Comparison of ENCODE assay signal across 38 cellular contexts in genomic region chr12:125841332-125841731, GRCh38.
"Had no signal": no experiment of that assay in that cellular context is flagged by ENCODE, and none has a peak within 500 bp of the region (broad histone marks: within the 10 kb centered on the region; RNA-seq: fewer than 3 reads in every experiment).

No MANE protein-coding gene starts in this region.

- H3K4me3 Mint-ChIP-seq: activated naive CD4-positive, alpha-beta T cell treated with anti-CD3 and anti-CD28 coated beads for 36 hours; activated naive CD4-positive, alpha-beta T cell treated with anti-CD3 and anti-CD28 coated beads, Interleukin-2, amount 10 ng/mL, durations not matched to agents 7 days and 5 days; activated naive CD4-positive, alpha-beta T cell treated with anti-CD3 and anti-CD28 coated beads, Interleukin-2, amount 50 U/mL, for 24 hours; activated naive CD8-positive, alpha-beta T cell; activated naive CD8-positive, alpha-beta T cell treated with anti-CD3 and anti-CD28 coated beads for 36 hours; activated naive CD8-positive, alpha-beta T cell treated with anti-CD3 and anti-CD28 coated beads, Interleukin-2, amount 10 ng/mL, durations not matched to agents 7 days and 5 days; activated naive CD8-positive, alpha-beta T cell treated with anti-CD3 and anti-CD28 coated beads, Interleukin-2, amount 50 U/mL, for 24 hours; activated T-cell treated with anti-CD3 and anti-CD28 coated beads, Interleukin-2, amount 50 U/mL, for 24 hours; activated T-cell treated with anti-CD3 and anti-CD28 coated beads, Interleukin-2, amount 50 U/mL, for 4 hours; activated T-cell treated with anti-CD3 and anti-CD28 coated beads, Interleukin-2, amount 50 U/mL, for 72 hours; activated T-helper 1 cell treated with anti-CD3 and anti-CD28 coated beads, Interleukin-12 subunit alpha, Interleukin-12 subunit beta, Interleukin-2, Interleukin-4 antibody, amounts not matched to agents 30 ng/mL and 10 ng/mL and 1 ng/mL, durations not matched to agents 14 hours and 24 hours and 36 hours; activated T-helper 17 cell treated with anti-CD3 and anti-CD28 coated beads, Interleukin-2, amount 50 U/mL, for 72 hours; brain; central memory CD8-positive, alpha-beta T cell had no signal

- H3K4me3 ChIP-seq: adrenal gland, ascending aorta, body of pancreas, breast epithelium, cardiac muscle cell had no signal

- H3K27me3 Mint-ChIP-seq: activated naive CD4-positive, alpha-beta T cell treated with anti-CD3 and anti-CD28 coated beads, Interleukin-2, amount 10 ng/mL, durations not matched to agents 7 days and 5 days; activated naive CD4-positive, alpha-beta T cell treated with anti-CD3 and anti-CD28 coated beads, Interleukin-2, amount 50 U/mL, for 24 hours; activated naive CD8-positive, alpha-beta T cell treated with anti-CD3 and anti-CD28 coated beads, Interleukin-2, amount 10 ng/mL, durations not matched to agents 7 days and 5 days; activated naive CD8-positive, alpha-beta T cell treated with anti-CD3 and anti-CD28 coated beads, Interleukin-2, amount 50 U/mL, for 24 hours; activated T-cell treated with anti-CD3 and anti-CD28 coated beads, Interleukin-2, amount 50 U/mL, for 24 hours; central memory CD8-positive, alpha-beta T cell had no signal

- H3K27me3 ChIP-seq: adrenal gland, ascending aorta, body of pancreas, brain microvascular endothelial cell, breast epithelium, cardiac muscle cell had no signal

- DNase-seq: activated effector memory CD4-positive, alpha-beta T cell treated with anti-CD3 and anti-CD28 coated beads, Interleukin-2, amount 50 U/mL, for 16 hours; activated effector memory CD4-positive, alpha-beta T cell treated with Interleukin-2 at 50 U/mL for 16 hours; activated gamma-delta T cell; activated gamma-delta T cell treated with Interleukin-2 at 50 U/mL for 16 hours; activated naive CD4-positive, alpha-beta T cell; activated naive CD4-positive, alpha-beta T cell treated with anti-CD3 and anti-CD28 coated beads for 36 hours; activated naive CD4-positive, alpha-beta T cell treated with anti-CD3 and anti-CD28 coated beads, Interleukin-2, amount 10 ng/mL, durations not matched to agents 7 days and 5 days; activated naive CD4-positive, alpha-beta T cell treated with anti-CD3 and anti-CD28 coated beads, Interleukin-2, amount 50 U/mL, for 16 hours; activated naive CD4-positive, alpha-beta T cell treated with Interleukin-2 at 50 U/mL for 16 hours; activated naive CD8-positive, alpha-beta T cell treated with anti-CD3 and anti-CD28 coated beads for 36 hours; activated naive CD8-positive, alpha-beta T cell treated with anti-CD3 and anti-CD28 coated beads, Interleukin-2, amount 10 ng/mL, durations not matched to agents 7 days and 5 days; activated naive CD8-positive, alpha-beta T cell treated with anti-CD3 and anti-CD28 coated beads, Interleukin-2, amount 50 U/mL, for 24 hours; activated T-cell treated with anti-CD3 and anti-CD28 coated beads, Interleukin-2, amount 50 U/mL, for 1 hour; activated T-cell treated with anti-CD3 and anti-CD28 coated beads, Interleukin-2, amount 50 U/mL, for 24 hours; activated T-cell treated with anti-CD3 and anti-CD28 coated beads, Interleukin-2, amount 50 U/mL, for 4 hours; activated T-cell treated with anti-CD3 and anti-CD28 coated beads, Interleukin-2, amount 50 U/mL, for 48 hours; activated T-cell treated with anti-CD3 and anti-CD28 coated beads, Interleukin-2, amount 50 U/mL, for 72 hours; adrenal gland; amniotic stem cell; amygdala; anterior cingulate cortex; aorta; body of pancreas; brain microvascular endothelial cell; caudate nucleus; central memory CD4-positive, alpha-beta T cell; cerebellar nuclear complex had no signal

- H3K27ac Mint-ChIP-seq: activated naive CD4-positive, alpha-beta T cell treated with anti-CD3 and anti-CD28 coated beads for 36 hours; activated naive CD4-positive, alpha-beta T cell treated with anti-CD3 and anti-CD28 coated beads, Interleukin-2, amount 10 ng/mL, durations not matched to agents 7 days and 5 days; activated naive CD4-positive, alpha-beta T cell treated with anti-CD3 and anti-CD28 coated beads, Interleukin-2, amount 50 U/mL, for 24 hours; activated naive CD4-positive, alpha-beta T cell treated with anti-CD3 and anti-CD28 coated beads, Interleukin-2, amount 50 U/mL, for 72 hours; activated naive CD8-positive, alpha-beta T cell; activated naive CD8-positive, alpha-beta T cell treated with anti-CD3 and anti-CD28 coated beads for 36 hours; activated naive CD8-positive, alpha-beta T cell treated with anti-CD3 and anti-CD28 coated beads, Interleukin-2, amount 10 ng/mL, durations not matched to agents 7 days and 5 days; activated naive CD8-positive, alpha-beta T cell treated with anti-CD3 and anti-CD28 coated beads, Interleukin-2, amount 50 U/mL, for 24 hours; activated T-cell treated with anti-CD3 and anti-CD28 coated beads, Interleukin-2, amount 50 U/mL, for 24 hours; activated T-cell treated with anti-CD3 and anti-CD28 coated beads, Interleukin-2, amount 50 U/mL, for 72 hours; activated T-helper 1 cell treated with anti-CD3 and anti-CD28 coated beads, Interleukin-12 subunit alpha, Interleukin-12 subunit beta, Interleukin-2, Interleukin-4 antibody, amounts not matched to agents 30 ng/mL and 10 ng/mL and 1 ng/mL, durations not matched to agents 14 hours and 24 hours and 36 hours; activated T-helper 17 cell treated with anti-CD3 and anti-CD28 coated beads, Interleukin-2, amount 50 U/mL, for 72 hours; activated T-helper 2 cell treated with anti-CD3 and anti-CD28 coated beads, Interferon-gamma antibody, Interleukin-2, Interleukin-4, amounts not matched to agents 10 μg/mL and 5 μg/mL and 100 μg/mL, durations not matched to agents 14 hours and 24 hours and 36 hours; brain had no signal

- H3K27ac ChIP-seq: adrenal gland, ascending aorta, body of pancreas, brain microvascular endothelial cell, breast epithelium, cardiac muscle cell had no signal

- H3K4me1 ChIP-seq: adrenal gland, ascending aorta, body of pancreas, breast epithelium had no signal

- H3K36me3 ChIP-seq: adrenal gland, ascending aorta, brain microvascular endothelial cell, breast epithelium, cardiac muscle cell had no signal

- ATAC-seq: activated naive CD4-positive, alpha-beta T cell treated with anti-CD3 and anti-CD28 coated beads, Interleukin-2, amount 50 U/mL, for 72 hours; activated naive CD8-positive, alpha-beta T cell treated with anti-CD3 and anti-CD28 coated beads, Interleukin-2, amount 50 U/mL, for 24 hours; activated T-cell treated with anti-CD3 and anti-CD28 coated beads, Interleukin-2, amount 50 U/mL, for 4 hours; activated T-cell treated with anti-CD3 and anti-CD28 coated beads, Interleukin-2, amount 50 U/mL, for 72 hours; activated T-helper 17 cell treated with anti-CD3 and anti-CD28 coated beads, Interleukin-2, amount 50 U/mL, for 72 hours; body of pancreas had no signal

- H3K9me3 Mint-ChIP-seq: activated T-cell treated with anti-CD3 and anti-CD28 coated beads, Interleukin-2, amount 50 U/mL, for 24 hours had no signal

- H3K4me1 Mint-ChIP-seq: activated naive CD4-positive, alpha-beta T cell treated with anti-CD3 and anti-CD28 coated beads, Interleukin-2, amount 10 ng/mL, durations not matched to agents 7 days and 5 days; activated naive CD4-positive, alpha-beta T cell treated with anti-CD3 and anti-CD28 coated beads, Interleukin-2, amount 50 U/mL, for 24 hours; activated naive CD8-positive, alpha-beta T cell treated with anti-CD3 and anti-CD28 coated beads for 36 hours; activated naive CD8-positive, alpha-beta T cell treated with anti-CD3 and anti-CD28 coated beads, Interleukin-2, amount 10 ng/mL, durations not matched to agents 7 days and 5 days; activated naive CD8-positive, alpha-beta T cell treated with anti-CD3 and anti-CD28 coated beads, Interleukin-2, amount 50 U/mL, for 24 hours; activated T-helper 17 cell treated with anti-CD3 and anti-CD28 coated beads, Interleukin-2, amount 50 U/mL, for 72 hours; central memory CD8-positive, alpha-beta T cell had no signal

- H3K9me3 ChIP-seq: adrenal gland, ascending aorta, body of pancreas, breast epithelium had no signal

- H3K36me3 Mint-ChIP-seq: activated naive CD4-positive, alpha-beta T cell treated with anti-CD3 and anti-CD28 coated beads, Interleukin-2, amount 10 ng/mL, durations not matched to agents 7 days and 5 days; activated naive CD4-positive, alpha-beta T cell treated with anti-CD3 and anti-CD28 coated beads, Interleukin-2, amount 50 U/mL, for 24 hours; activated naive CD4-positive, alpha-beta T cell treated with anti-CD3 and anti-CD28 coated beads, Interleukin-2, amount 50 U/mL, for 72 hours; activated naive CD8-positive, alpha-beta T cell; activated naive CD8-positive, alpha-beta T cell treated with anti-CD3 and anti-CD28 coated beads for 36 hours; activated naive CD8-positive, alpha-beta T cell treated with anti-CD3 and anti-CD28 coated beads, Interleukin-2, amount 10 ng/mL, durations not matched to agents 7 days and 5 days; brain had no signal
